9 cellular contexts compared by ENCODE assay signal in genomic region chr13:94366677-94367076, GRCh38.
"Had no signal": no experiment of that assay in that cellular context is flagged by ENCODE, and none has a peak within 500 bp of the region (broad histone marks: within the 10 kb centered on the region; RNA-seq: fewer than 3 reads in every experiment).

No MANE protein-coding gene starts in this region.

- H3K27ac Mint-ChIP-seq: GM23338, HFFc6 had no signal

- H3K36me3 ChIP-seq: HAP-1 had no signal

- H3K27ac ChIP-seq: GM23248 had no signal

- H3K9me3 Mint-ChIP-seq: GM23338, H9, HFFc6 had no signal

- DNase-seq: GM23248, GOT3, H7, H9, HCEC 1CT, HFFc6 had no signal

- H3K9me3 ChIP-seq: HAP-1 had no signal

- H3K4me3 Mint-ChIP-seq: GM23338, H9, HFFc6 had no signal

- H3K4me3 ChIP-seq: GM23248, GM23338, HAP-1 had no signal

- ATAC-seq: GM23338, HCT116 had no signal
